ENCODE assay signal across 11 cellular contexts in genomic region chr19:35746556-35746955, GRCh38. TPM values are rescaled to one million over a fixed set of nuclear protein-coding genes. Genes with fewer than 3 reads are reported as not detected.
DNase-seq lines count a peak whose midpoint lies in the region; ATAC-seq, FAIRE-seq and TF ChIP-seq lines count a peak whose summit lies in the region.
"Had no signal": no experiment of that assay in that cellular context is flagged by ENCODE, and none has a peak within 500 bp of the region (broad histone marks: within the 10 kb centered on the region; RNA-seq: fewer than 3 reads in every experiment).

No MANE protein-coding gene starts in this region.

- POLR2A ChIA-PET in SK-N-SH (lab: Yijun Ruan, JAX): no interaction called here

- H3F3A ChIP-seq in SK-N-SH (replicated peaks; ENCODE audit: insufficient read depth): peaks cover 14% of the 10 kb centered on the region

- in situ Hi-C loops in gastrocnemius medialis (cut with MboI; ENCODE audit: low sequenced_read_pairs in 4 of 4): no loop called here

- peak overlapping the region; percentile 83 to 95 for H3K4me3 ChIP-seq in SK-N-SH (ENCODE audit: low read depth in 2 of 2, low read length in 1 of 2)
- peak overlapping the region; percentile 70 for H3K4me3 ChIP-seq in RWPE2 (ENCODE audit: severe bottlenecking)
- peak overlapping the region in 1 of 4 donors; percentile 92 for H3K4me3 ChIP-seq in esophagus muscularis mucosa
- peak overlapping the region in 1 of 4 donors; percentile 96 for H3K4me3 ChIP-seq in gastrocnemius medialis

- CTCF ChIA-PET in SK-N-SH (lab: Yijun Ruan, JAX): no interaction called here

- no peaks in the 10 kb centered on the region for H4K20me1 ChIP-seq in SK-N-SH (ENCODE audit: insufficient read depth)

- TF ChIP-seq POLR2A in esophagus muscularis mucosa (IDR thresholded peaks at IDR 0.05; ENCODE audit: low read depth): no peak
- TF ChIP-seq POLR2A in gastrocnemius medialis (IDR thresholded peaks at IDR 0.05): no peak
- no peak for TF ChIP-seq POLR2A in GM12891 (IDR thresholded peaks at IDR 0.05; ENCODE audit: low read depth, low read length)

- TF ChIP-seq RAD21 in SK-N-SH (IDR thresholded peaks at IDR 0.05; ENCODE audit: low read length): no peak

- peaks cover 13 to 24% of the 10 kb centered on the region in 2 experiments; a peak in 3 of 4 replicates for H3K4me1 ChIP-seq in SK-N-SH (ENCODE audit: control insufficient read depth in 1 of 2, insufficient read depth in 2 of 2, low read depth in 1 of 2, low read length in 1 of 2)
- no peaks in the 10 kb centered on the region for H3K4me1 ChIP-seq in RWPE2 (ENCODE audit: insufficient read depth, poor library complexity, severe bottlenecking)
- peaks cover 36 to 78% (median 55%) of the 10 kb centered on the region in 4 donors for H3K4me1 ChIP-seq in esophagus muscularis mucosa
- H3K4me1 ChIP-seq in gastrocnemius medialis: peaks cover 23 to 37% of the 10 kb centered on the region in 2 donors

- H3K9me3 ChIP-seq in SK-N-SH (no peaks in the 10 kb centered on the region), RWPE2 (ENCODE audit: severe bottlenecking) (no peaks in the 10 kb centered on the region), esophagus muscularis mucosa (no peaks in the 10 kb centered on the region), gastrocnemius medialis (no peaks in the 10 kb centered on the region)
- H3K9me3 ChIP-seq: right lobe of liver had no signal

- peak overlapping the region; percentile 85 for H3K9ac ChIP-seq in SK-N-SH

- no peak for TF ChIP-seq CTCF in SK-N-SH (IDR thresholded peaks at IDR 0.05)
- no peak for TF ChIP-seq CTCF in RWPE2 (IDR thresholded peaks at IDR 0.05; ENCODE audit: poor library complexity, severe bottlenecking)
- TF ChIP-seq CTCF in esophagus muscularis mucosa (IDR thresholded peaks at IDR 0.05): no peak
- no peak for TF ChIP-seq CTCF in gastrocnemius medialis (IDR thresholded peaks at IDR 0.05 in 4 of 5, conservative IDR thresholded peaks at IDR 0.05 in 1 of 5)

- no peaks in the 10 kb centered on the region for H3K9me2 ChIP-seq in SK-N-SH

- ATAC-seq in SK-N-SH treated with all-trans-retinoic acid at 6 μM for 48 hours (no peak), RWPE2 (ENCODE audit: low read depth) (no peak), gastrocnemius medialis (no peak)
- ATAC-seq: right lobe of liver had no signal

- peaks cover 51% of the 10 kb centered on the region for H3K79me2 ChIP-seq in SK-N-SH (ENCODE audit: insufficient read depth)

- DNase-seq in SK-N-SH: no peak
- DNase-seq in RWPE2 (ENCODE audit: low spot score): peak; percentile 42
- no peak for DNase-seq in esophagus muscularis mucosa (ENCODE audit: extremely low spot score)
- no peak for DNase-seq in gastrocnemius medialis
- no peak for DNase-seq in urothelium cell line (ENCODE audit: low spot score)
- no peak for DNase-seq in superior temporal gyrus (ENCODE audit: extremely low spot score)
- no peak for DNase-seq in GM12891 (ENCODE audit: insufficient read length, low spot score)
- DNase-seq: 8988T had no signal

- no peak overlapping the region for H2AFZ ChIP-seq in SK-N-SH (ENCODE audit: low read depth)

- 73% methylated on average over 5 of the region's 5 CpGs for WGBS in SK-N-SH (ENCODE audit: low lambda C conversion rate)
- WGBS in esophagus muscularis mucosa: 81% methylated on average over 5 of the region's 5 CpGs

- H3K27me3 ChIP-seq in SK-N-SH (ENCODE audit: insufficient read depth) (no peaks in the 10 kb centered on the region), RWPE2 (ENCODE audit: insufficient read depth, poor library complexity, severe bottlenecking) (no peaks in the 10 kb centered on the region), esophagus muscularis mucosa (no peaks in the 10 kb centered on the region), gastrocnemius medialis (no peaks in the 10 kb centered on the region)
- H3K27me3 ChIP-seq: right lobe of liver had no signal

- TF ChIP-seq EP300 in SK-N-SH (IDR thresholded peaks at IDR 0.05; ENCODE audit: borderline replicate concordance in 1 of 2, low read depth in 1 of 2, low read length in 1 of 2): no peak
- no peak for TF ChIP-seq EP300 in esophagus muscularis mucosa (IDR thresholded peaks at IDR 0.05)

- H3K36me3 ChIP-seq in SK-N-SH (replicated peaks in 1 of 2; ENCODE audit: control insufficient read depth in 1 of 2, insufficient read depth in 2 of 2, low read length in 1 of 2) (peaks cover 6 to 12% of the 10 kb centered on the region in 2 experiments), RWPE2 (ENCODE audit: low read depth) (no peaks in the 10 kb centered on the region), esophagus muscularis mucosa (peaks cover 0 to 25% (median 13%) of the 10 kb centered on the region in 4 donors), gastrocnemius medialis (peaks cover 0 to 9% of the 10 kb centered on the region in 2 donors)
- H3K36me3 ChIP-seq: right lobe of liver had no signal

- H3K27ac ChIP-seq in SK-N-SH (ENCODE audit: low read depth in 2 of 2, low read length in 1 of 2) (no peak overlapping the region), RWPE2 (ENCODE audit: poor library complexity, severe bottlenecking) (no peak overlapping the region), esophagus muscularis mucosa (replicated peaks in 1 of 4) (peak overlapping the region in 3 of 4 donors; percentile 94 to 100 (median 98)), gastrocnemius medialis (peak overlapping the region; percentile 97 to 99 (median 99))

- no peak for FAIRE-seq in urothelium cell line (lab: Jason Lieb, UNC)
- no peak for FAIRE-seq in GM12891 (lab: Jason Lieb, UNC)

- intact Hi-C loops in esophagus muscularis mucosa (cut with DNase I): no loop called here
- intact Hi-C loops in gastrocnemius medialis (cut with DNase I; ENCODE audit: low total_unique reads): loop anchor here (10.0 kb wide), 2 partner anchors 368 to 602 kb away; partner anchors contain the start of genes FXYD7, OVOL3, POLR2I and TBCB

- peak overlapping the region; percentile 90 for H3K4me2 ChIP-seq in SK-N-SH

TF ChIP-seq in SK-N-SH, 30 proteins besides CTCF, POLR2A, EP300 and RAD21 (continues in another document):
- TF ChIP-seq TAF1 (IDR thresholded peaks at IDR 0.05; ENCODE audit: borderline replicate concordance, low read depth, low read length): no peak
- TF ChIP-seq FOSL2 (IDR thresholded peaks at IDR 0.05; ENCODE audit: borderline replicate concordance, low read depth): no peak

TF ChIP-seq in SK-N-SH treated with all-trans-retinoic acid at 6 μM for 48 hours, 23 proteins besides CTCF, POLR2A, EP300 and RAD21 (continues in another document):
- no peak for TF ChIP-seq PPARA (CRISPR knock-in tag; IDR thresholded peaks at IDR 0.05; ENCODE audit: borderline replicate concordance)

TF ChIP-seq in GM12891, 5 proteins besides CTCF, POLR2A, EP300 and RAD21:
- TF ChIP-seq PAX5 (IDR thresholded peaks at IDR 0.05; ENCODE audit: insufficient read depth, low read length, severe bottlenecking) (no peak), SPI1 (IDR thresholded peaks at IDR 0.05; ENCODE audit: low read depth, low read length) (no peak), TAF1 (IDR thresholded peaks at IDR 0.05; ENCODE audit: low read depth, low read length) (no peak), POU2F2 (IDR thresholded peaks at IDR 0.05; ENCODE audit: low read depth, low read length) (no peak), POLR2AphosphoS5 (IDR thresholded peaks at IDR 0.05; ENCODE audit: low read depth, low read length) (no peak)
TF ChIP-seq in GM12891: peak in this region for 0.

RNA-seq across cellular contexts. Expression of gene PSENEN, which starts 1.1 kb away (rescaled TPM):
- 66.3 and 99.2 TPM in 2 replicates for polyA plus RNA-seq in SK-N-SH (2012; rRNA removed)
- 61.7 and 73.5 TPM in 2 replicates for polyA plus RNA-seq in SK-N-SH (2012; cell fraction: cytosol; rRNA removed)
- polyA plus RNA-seq in SK-N-SH (2012; cell fraction: nucleus; rRNA removed): 29.1 and 42.7 TPM in 2 replicates
- total RNA-seq in esophagus muscularis mucosa (10 to 100 TPM; 27.4 to 48.7 (median 33.8) TPM), gastrocnemius medialis (10 to 100 TPM; 22.2 to 45.8 (median 38.3) TPM)
- polyA plus RNA-seq in GM12891 (2012; ENCODE audit: low read depth, missing spikeins): 31.0 TPM

RNA-seq across cellular contexts. Expression of gene U2AF1L4, which starts 1.3 kb away (rescaled TPM):
- polyA plus RNA-seq in SK-N-SH (2012; rRNA removed): 25.9 and 29.4 TPM in 2 replicates
- polyA plus RNA-seq in SK-N-SH (2012; cell fraction: cytosol; rRNA removed): 14.9 and 16.6 TPM in 2 replicates
- 109 and 119 TPM in 2 replicates for polyA plus RNA-seq in SK-N-SH (2012; cell fraction: nucleus; rRNA removed)
- total RNA-seq in esophagus muscularis mucosa: 10 to 100 TPM in 3 of 4 donors, 1 to 10 TPM in 1; 7.9 to 31.1 (median 20.9) TPM
- 10 to 100 TPM in 2 of 4 donors, 1 to 10 TPM in 2; 5.1 to 22.9 (median 13.4) TPM for total RNA-seq in gastrocnemius medialis
- 18.8 TPM for polyA plus RNA-seq in GM12891 (2012; ENCODE audit: low read depth, missing spikeins)

RNA-seq across cellular contexts. Expression of gene LIN37, which starts 1.8 kb away (rescaled TPM):
- 21.1 and 25.2 TPM in 2 replicates for polyA plus RNA-seq in SK-N-SH (2012; rRNA removed)
- polyA plus RNA-seq in SK-N-SH (2012; cell fraction: cytosol; rRNA removed): 7.1 and 11.0 TPM in 2 replicates
- 68.2 and 85.3 TPM in 2 replicates for polyA plus RNA-seq in SK-N-SH (2012; cell fraction: nucleus; rRNA removed)
- 10 to 100 TPM; 11.6 to 18.3 (median 15.6) TPM for total RNA-seq in esophagus muscularis mucosa
- total RNA-seq in gastrocnemius medialis: 10 to 100 TPM; 14.8 to 19.5 (median 16.6) TPM
- polyA plus RNA-seq in GM12891 (2012; ENCODE audit: low read depth, missing spikeins): 9.9 TPM

RNA-seq across cellular contexts. Expression of gene IGFLR1, which starts 4.3 kb away (rescaled TPM):
- 5.1 and 5.6 TPM in 2 replicates for polyA plus RNA-seq in SK-N-SH (2012; rRNA removed)
- 2.2 and 5.0 TPM in 2 replicates for polyA plus RNA-seq in SK-N-SH (2012; cell fraction: cytosol; rRNA removed)
- 7.2 and 14.5 TPM in 2 replicates for polyA plus RNA-seq in SK-N-SH (2012; cell fraction: nucleus; rRNA removed)
- total RNA-seq in esophagus muscularis mucosa (1 to 10 TPM; 1.7 to 8.1 (median 5.9) TPM), gastrocnemius medialis (10 to 100 TPM in 1 of 4 donors, 1 to 10 TPM in 3; 2.0 to 14.1 (median 3.0) TPM)
- polyA plus RNA-seq in GM12891 (2012; ENCODE audit: low read depth, missing spikeins): 39.6 TPM

RNA-seq across cellular contexts. Expression of gene HSPB6, which starts 10.3 kb away (rescaled TPM):
- 0.10 and 0.43 TPM in 2 replicates for polyA plus RNA-seq in SK-N-SH (2012; rRNA removed)
- polyA plus RNA-seq in SK-N-SH (2012; cell fraction: cytosol; rRNA removed): 0.10 and 0.21 TPM in 2 replicates
- 0.12 and 0.14 TPM in 2 replicates for polyA plus RNA-seq in SK-N-SH (2012; cell fraction: nucleus; rRNA removed)
- total RNA-seq in esophagus muscularis mucosa: 100 to 1,000 TPM in 2 of 4 donors, 10 to 100 TPM in 2; 64.4 to 146 (median 105) TPM
- total RNA-seq in gastrocnemius medialis: 100 to 1,000 TPM in 2 of 4 donors, 10 to 100 TPM in 2; 79.8 to 241 (median 139) TPM
- polyA plus RNA-seq in GM12891 (2012; ENCODE audit: low read depth, missing spikeins): 0.15 TPM
- total RNA-seq: T-helper 1 cell treated with Interleukin-12 subunit alpha and Interleukin-12 subunit beta and Interleukin-4 antibody, amounts not matched to agents 30 ng/mL and 1 ng/mL, for 36 hours had no signal

Comparison
In these comparisons a context has a peak if more than half of its experiments do, and no peak if none do; other contexts are left out.
1. H3K27ac ChIP-seq: peak in esophagus muscularis mucosa (3 of 4) and gastrocnemius medialis (4 of 4); none in SK-N-SH (0 of 2) and RWPE2 (single experiment).